In the genomic region with DNA sequence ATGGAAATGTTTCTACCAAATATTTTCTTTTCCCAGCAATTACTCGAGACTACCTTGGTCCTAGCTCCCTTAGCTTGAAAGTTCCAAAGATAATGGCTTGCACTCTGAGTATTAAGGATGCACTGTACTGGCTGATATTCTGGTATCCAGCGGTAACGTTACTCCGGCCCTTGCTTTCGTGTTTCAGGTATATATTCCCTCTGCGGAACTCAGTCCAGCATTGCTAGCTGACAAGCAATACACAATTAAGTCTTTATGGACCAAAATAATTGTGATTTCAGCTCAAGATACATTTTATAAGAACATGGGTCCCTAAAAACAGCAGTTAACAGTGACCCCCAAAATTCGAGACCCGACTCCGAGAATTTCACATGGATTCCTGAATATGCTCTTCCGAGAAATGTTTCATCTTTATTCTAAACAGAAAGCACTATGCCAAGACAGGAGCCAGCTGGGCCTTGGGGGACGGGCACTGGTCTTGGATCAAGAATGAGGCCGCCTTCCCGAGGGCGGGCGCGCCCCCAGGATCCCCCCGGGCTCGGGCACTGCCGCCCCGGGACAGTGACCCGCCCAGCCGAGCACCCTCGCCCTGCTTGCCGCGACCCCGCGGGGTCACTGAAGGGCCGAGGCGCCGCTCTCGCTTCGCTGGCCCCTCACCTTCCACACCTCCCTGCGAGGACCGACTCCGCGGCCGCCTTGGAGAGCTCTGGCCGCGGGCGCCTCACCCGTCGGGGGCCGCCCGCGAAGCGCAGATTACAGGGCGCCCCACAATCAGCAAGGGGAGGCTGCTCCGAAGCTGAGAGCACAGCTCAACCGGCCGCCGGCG, we compare ENCODE assay signal across 8 cellular contexts. TPM values are rescaled to one million over a fixed set of nuclear protein-coding genes. Genes with fewer than 3 reads are reported as not detected.
DNase-seq lines count a peak whose midpoint lies in the region; ATAC-seq lines count a peak whose summit lies in the region.

No MANE protein-coding gene starts in this region.

- H3K79me2 ChIP-seq in mesendoderm (ENCODE audit: control insufficient read depth, insufficient read depth, low read length), result peaks cover 3% of the 10 kb centered on the region

- H2BK15ac ChIP-seq in mesendoderm (replicated peaks; ENCODE audit: low read depth), result no peak overlapping the region

- 3 to 4% methylated on average over 52 of the region's 52 CpGs for WGBS in ectodermal cell, 2 experiments
- WGBS in mesendoderm (ENCODE audit: extremely low coverage, insufficient coverage, low lambda C conversion rate), result no CpG with 5 or more reads among the region's 52 CpGs

- H4K5ac ChIP-seq in mesendoderm (ENCODE audit: low read length), result no peak overlapping the region

- H3K27me3 ChIP-seq in SJSA1 (replicated peaks) (no peaks in the 10 kb centered on the region), ectodermal cell (ENCODE audit: control insufficient read depth, insufficient read depth, low read length, poor library complexity, severe bottlenecking) (no peaks in the 10 kb centered on the region), mesendoderm (ENCODE audit: insufficient read depth, low read length, poor library complexity) (no peaks in the 10 kb centered on the region)

- H3K36me3 Mint-ChIP-seq in activated T-cell treated with anti-CD3 and anti-CD28 coated beads, Interleukin-2, amount 50 U/mL, for 4 hours (ENCODE audit: insufficient read depth), result peaks cover 3% of the 10 kb centered on the region

- H3K79me1 ChIP-seq in mesendoderm (ENCODE audit: low read length), result peaks cover 7% of the 10 kb centered on the region

- peak overlapping the region; percentile 98 for H3K56ac ChIP-seq in mesendoderm (ENCODE audit: low read length)

- no peak overlapping the region for H4K8ac ChIP-seq in mesendoderm (ENCODE audit: low read depth, low read length)

- H2BK5ac ChIP-seq in mesendoderm (ENCODE audit: low read length), result no peak overlapping the region

- H3K27ac ChIP-seq in SJSA1, result peak overlapping the region; percentile 100
- peak overlapping the region; percentile 95 for H3K27ac ChIP-seq in ectodermal cell (ENCODE audit: insufficient read depth, low read depth, low read length, poor library complexity, severe bottlenecking)
- H3K27ac ChIP-seq in mesendoderm (ENCODE audit: low read depth, low read length), result no peak overlapping the region

- H3K36me3 ChIP-seq in SJSA1, result peaks cover 12% of the 10 kb centered on the region
- no peaks in the 10 kb centered on the region for H3K36me3 ChIP-seq in ectodermal cell (ENCODE audit: control insufficient read depth, insufficient read depth, low read length)
- H3K36me3 ChIP-seq in mesendoderm (ENCODE audit: control insufficient read depth, insufficient read depth, low read length), result no peaks in the 10 kb centered on the region

- H3K4me3 ChIP-seq in SJSA1, result peak overlapping the region; percentile 96
- peak overlapping the region; percentile 85 for H3K4me3 ChIP-seq in ectodermal cell (ENCODE audit: insufficient read depth, low read depth, low read length)
- H3K4me3 ChIP-seq in mesendoderm (ENCODE audit: low read length), result peak overlapping the region; percentile 81

- peak; percentile 14 for DNase-seq in activated T-cell treated with anti-CD3 and anti-CD28 coated beads, Interleukin-2, amount 50 U/mL, for 4 hours
- no peak for DNase-seq in activated T-cell treated with anti-CD3 and anti-CD28 coated beads, Interleukin-2, amount 50 U/mL, for 48 hours
- peak in 1 of 2 experiments; percentile 66 for DNase-seq in SJSA1 (ENCODE audit: low read depth in 1 of 2, low spot score in 2 of 2)
- DNase-seq in mesendoderm, result no peak
- DNase-seq in superior temporal gyrus (ENCODE audit: extremely low spot score), result peak; percentile 56
- no peak for DNase-seq in NCI-H226

- peak overlapping the region; percentile 66 for H3K4me2 ChIP-seq in mesendoderm (ENCODE audit: low read length)

- peak overlapping the region; percentile 26 for H3K23ac ChIP-seq in mesendoderm (ENCODE audit: low read length)

- peaks cover 2% of the 10 kb centered on the region for H3K27me3 Mint-ChIP-seq in activated T-cell treated with anti-CD3 and anti-CD28 coated beads, Interleukin-2, amount 50 U/mL, for 4 hours (ENCODE audit: low read depth)

- no peak overlapping the region for H2AK5ac ChIP-seq in mesendoderm (ENCODE audit: low read length)

- no peak overlapping the region for H3K4ac ChIP-seq in mesendoderm (ENCODE audit: low read depth, low read length)

- no peak overlapping the region for H2BK120ac ChIP-seq in mesendoderm (ENCODE audit: low read depth, low read length)

- H3K4me1 ChIP-seq in SJSA1 (replicated peaks), result peaks cover 19% of the 10 kb centered on the region
- H3K4me1 ChIP-seq in ectodermal cell (ENCODE audit: control insufficient read depth, insufficient read depth, low read length), result peaks cover 5% of the 10 kb centered on the region
- H3K4me1 ChIP-seq in mesendoderm (ENCODE audit: control insufficient read depth, low read depth, low read length), result peaks cover 11% of the 10 kb centered on the region

- H3K4me3 Mint-ChIP-seq in activated T-cell treated with anti-CD3 and anti-CD28 coated beads, Interleukin-2, amount 50 U/mL, for 4 hours, result peak overlapping the region; percentile 86

- no peaks in the 10 kb centered on the region for H3K9me3 Mint-ChIP-seq in activated T-cell treated with anti-CD3 and anti-CD28 coated beads, Interleukin-2, amount 50 U/mL, for 4 hours

- H3K9ac ChIP-seq in mesendoderm (ENCODE audit: low read length), result peak overlapping the region; percentile 88

- peak overlapping the region; percentile 41 for H3K18ac ChIP-seq in mesendoderm (ENCODE audit: low read length)

- peak in 1 of 2 donors; percentile 2 for ATAC-seq in activated T-cell treated with anti-CD3 and anti-CD28 coated beads, Interleukin-2, amount 50 U/mL, for 4 hours
- ATAC-seq in HG03064 (IDR thresholded peaks at IDR 0.05; ENCODE audit: low read depth, unreplicated experiment), result peak; percentile 11

- H3K4me1 Mint-ChIP-seq in activated T-cell treated with anti-CD3 and anti-CD28 coated beads, Interleukin-2, amount 50 U/mL, for 4 hours (ENCODE audit: low read depth), result peaks cover 50% of the 10 kb centered on the region

- H3K9me3 ChIP-seq in SJSA1 (replicated peaks) (no peaks in the 10 kb centered on the region), ectodermal cell (ENCODE audit: control insufficient read depth, low read length) (no peaks in the 10 kb centered on the region)

RNA-seq across cellular contexts. Expression of gene SCYL3, which starts 0.7 kb away (rescaled TPM):
- 1 to 10 TPM; 7.6 to 7.8 (median 7.7) TPM for total RNA-seq in activated T-cell treated with anti-CD3 and anti-CD28 coated beads, Interleukin-2, amount 50 U/mL, for 4 hours
- total RNA-seq in SJSA1 (2014; rRNA removed; shearing (Covaris generic)), result 5.7 and 7.5 TPM in 2 replicates
- 8.8 TPM for polyA plus RNA-seq in ectodermal cell (2013, experiment 1 of 4)
- 10.0 TPM for polyA plus RNA-seq in ectodermal cell (2013, experiment 2 of 4)
- polyA plus RNA-seq in ectodermal cell (2013, experiment 3 of 4), result 7.3 TPM
- 8.7 TPM for polyA plus RNA-seq in ectodermal cell (2013, experiment 4 of 4)
- polyA plus RNA-seq in mesendoderm (2013, experiment 1 of 2), result 2.8 TPM
- polyA plus RNA-seq in mesendoderm (2013, experiment 2 of 2), result 2.8 TPM

Comparison
In these comparisons a context has a peak if more than half of its experiments do, and no peak if none do; other contexts are left out.
1. DNase-seq: peak in activated T-cell treated with anti-CD3 and anti-CD28 coated beads, Interleukin-2, amount 50 U/mL, for 4 hours (single experiment) and superior temporal gyrus (single experiment); none in activated T-cell treated with anti-CD3 and anti-CD28 coated beads, Interleukin-2, amount 50 U/mL, for 48 hours (0 of 2), mesendoderm (single experiment) and NCI-H226 (single experiment).
2. Peak in every context shown above with its lines, with median percentiles within 50 percentile points of each other: H3K4me3 ChIP-seq.